Comparison of ENCODE assay signal across 33 cellular contexts in genomic region chr22:47767403-47767802, GRCh38.
"Had no signal": no experiment of that assay in that cellular context is flagged by ENCODE, and none has a peak within 500 bp of the region (broad histone marks: within the 10 kb centered on the region; RNA-seq: fewer than 3 reads in every experiment).

No MANE protein-coding gene starts in this region.

- H3K4me3 Mint-ChIP-seq: activated CD4-positive, alpha-beta memory T cell treated with anti-CD3 and anti-CD28 coated beads for 36 hours; activated CD4-positive, alpha-beta T cell treated with anti-CD3 and anti-CD28 coated beads for 36 hours; activated CD4-positive, alpha-beta T cell treated with anti-CD3 and anti-CD28 coated beads, Interleukin-2, amount 10 ng/mL, durations not matched to agents 24 days and 14 days; activated CD8-positive, alpha-beta memory T cell treated with anti-CD3 and anti-CD28 coated beads, Interleukin-2, amount 10 ng/mL, durations not matched to agents 7 days and 5 days; activated CD8-positive, alpha-beta T cell treated with anti-CD3 and anti-CD28 coated beads, Interleukin-2, amount 10 ng/mL, durations not matched to agents 7 days and 5 days; activated naive CD4-positive, alpha-beta T cell treated with anti-CD3 and anti-CD28 coated beads for 36 hours; activated naive CD4-positive, alpha-beta T cell treated with anti-CD3 and anti-CD28 coated beads, Interleukin-2, amount 50 U/mL, for 24 hours; activated naive CD8-positive, alpha-beta T cell treated with anti-CD3 and anti-CD28 coated beads for 36 hours; activated naive CD8-positive, alpha-beta T cell treated with anti-CD3 and anti-CD28 coated beads, Interleukin-2, amount 50 U/mL, for 24 hours; activated T-helper 1 cell treated with anti-CD3 and anti-CD28 coated beads, Interleukin-12 subunit alpha, Interleukin-12 subunit beta, Interleukin-2, Interleukin-4 antibody, amounts not matched to agents 30 ng/mL and 10 ng/mL and 1 ng/mL, durations not matched to agents 14 hours and 24 hours and 36 hours; brain; central memory CD8-positive, alpha-beta T cell; dendritic cell treated with granulocyte-macrophage colony-stimulating factor and Interleukin-4, amounts not matched to agents 40 ng/mL and 50 ng/mL, for 4 days; endodermal cell had no signal

- H3K9me3 ChIP-seq: adrenal gland, breast epithelium had no signal

- ATAC-seq: activated CD4-positive, alpha-beta T cell treated with anti-CD3 and anti-CD28 coated beads for 36 hours; activated CD8-positive, alpha-beta memory T cell treated with anti-CD3 and anti-CD28 coated beads, Interleukin-2, amount 10 ng/mL, durations not matched to agents 7 days and 5 days; activated CD8-positive, alpha-beta T cell treated with anti-CD3 and anti-CD28 coated beads, Interleukin-2, amount 10 ng/mL, durations not matched to agents 7 days and 5 days; activated naive CD8-positive, alpha-beta T cell treated with anti-CD3 and anti-CD28 coated beads, Interleukin-2, amount 50 U/mL, for 24 hours; gastroesophageal sphincter had no signal

- H3K4me1 ChIP-seq: adrenal gland, breast epithelium, esophagus muscularis mucosa, gastroesophageal sphincter had no signal

- H3K36me3 Mint-ChIP-seq: activated CD4-positive, alpha-beta memory T cell treated with anti-CD3 and anti-CD28 coated beads for 36 hours; activated CD8-positive, alpha-beta memory T cell treated with anti-CD3 and anti-CD28 coated beads, Interleukin-2, amount 10 ng/mL, durations not matched to agents 7 days and 5 days; activated naive CD4-positive, alpha-beta T cell treated with anti-CD3 and anti-CD28 coated beads, Interleukin-2, amount 50 U/mL, for 24 hours; activated naive CD8-positive, alpha-beta T cell treated with anti-CD3 and anti-CD28 coated beads for 36 hours; brain had no signal

- DNase-seq: activated CD4-positive, alpha-beta memory T cell treated with anti-CD3 and anti-CD28 coated beads for 36 hours; activated CD4-positive, alpha-beta T cell treated with anti-CD3 and anti-CD28 coated beads for 36 hours; activated CD4-positive, alpha-beta T cell treated with anti-CD3 and anti-CD28 coated beads, Interleukin-2, amount 10 ng/mL, durations not matched to agents 24 days and 14 days; activated CD4-positive, CD25-positive, alpha-beta regulatory T cell; activated CD4-positive, CD25-positive, alpha-beta regulatory T cell treated with anti-CD3 and anti-CD28 coated beads, Interleukin-2, amount 50 U/mL, for 72 hours; activated CD8-positive, alpha-beta memory T cell treated with anti-CD3 and anti-CD28 coated beads, Interleukin-2, amount 10 ng/mL, durations not matched to agents 7 days and 5 days; activated CD8-positive, alpha-beta memory T cell treated with anti-CD3 and anti-CD28 coated beads, Interleukin-2, amount 50 U/mL, for 4 hours; activated CD8-positive, alpha-beta T cell treated with anti-CD3 and anti-CD28 coated beads, Interleukin-2, amount 10 ng/mL, durations not matched to agents 7 days and 5 days; activated effector memory CD4-positive, alpha-beta T cell treated with anti-CD3 and anti-CD28 coated beads, Interleukin-2, amount 50 U/mL, for 16 hours; activated naive CD4-positive, alpha-beta T cell treated with anti-CD3 and anti-CD28 coated beads for 36 hours; activated naive CD8-positive, alpha-beta T cell treated with anti-CD3 and anti-CD28 coated beads for 36 hours; activated naive CD8-positive, alpha-beta T cell treated with anti-CD3 and anti-CD28 coated beads, Interleukin-2, amount 50 U/mL, for 24 hours; activated T-cell treated with anti-CD3 and anti-CD28 coated beads, Interleukin-2, amount 50 U/mL, for 1 hour; activated T-cell treated with anti-CD3 and anti-CD28 coated beads, Interleukin-2, amount 50 U/mL, for 48 hours; adrenal gland; amygdala; aorta; dorsolateral prefrontal cortex; effector memory CD4-positive, alpha-beta T cell; endodermal cell; erythroblast; foreskin melanocyte; T-helper 2 cell had no signal

- H3K9me3 Mint-ChIP-seq: activated CD4-positive, alpha-beta memory T cell treated with anti-CD3 and anti-CD28 coated beads for 36 hours; activated CD4-positive, alpha-beta T cell treated with anti-CD3 and anti-CD28 coated beads, Interleukin-2, amount 10 ng/mL, durations not matched to agents 24 days and 14 days; activated naive CD4-positive, alpha-beta T cell treated with anti-CD3 and anti-CD28 coated beads for 36 hours; activated naive CD4-positive, alpha-beta T cell treated with anti-CD3 and anti-CD28 coated beads, Interleukin-2, amount 50 U/mL, for 24 hours; activated T-helper 1 cell treated with anti-CD3 and anti-CD28 coated beads, Interleukin-12 subunit alpha, Interleukin-12 subunit beta, Interleukin-2, Interleukin-4 antibody, amounts not matched to agents 30 ng/mL and 10 ng/mL and 1 ng/mL, durations not matched to agents 14 hours and 24 hours and 36 hours; activated T-helper 2 cell treated with anti-CD3 and anti-CD28 coated beads, Interferon-gamma antibody, Interleukin-2, Interleukin-4, amounts not matched to agents 10 μg/mL and 5 μg/mL and 100 μg/mL, durations not matched to agents 14 hours and 24 hours and 36 hours; central memory CD8-positive, alpha-beta T cell; dendritic cell treated with granulocyte-macrophage colony-stimulating factor and Interleukin-4, amounts not matched to agents 40 ng/mL and 50 ng/mL, for 4 days had no signal

- H3K36me3 ChIP-seq: adrenal gland, breast epithelium, esophagus muscularis mucosa, gastroesophageal sphincter had no signal

- H3K4me3 ChIP-seq: adrenal gland, breast epithelium, coronary artery, dorsolateral prefrontal cortex, esophagus muscularis mucosa, gastroesophageal sphincter had no signal

- H3K27me3 Mint-ChIP-seq: activated CD4-positive, alpha-beta T cell treated with anti-CD3 and anti-CD28 coated beads, Interleukin-2, amount 10 ng/mL, durations not matched to agents 24 days and 14 days; dendritic cell treated with granulocyte-macrophage colony-stimulating factor and Interleukin-4, amounts not matched to agents 40 ng/mL and 50 ng/mL, for 4 days had no signal

- H3K27ac ChIP-seq: adrenal gland, breast epithelium, coronary artery, dorsolateral prefrontal cortex, esophagus muscularis mucosa, gastroesophageal sphincter had no signal

- H3K4me1 Mint-ChIP-seq: activated CD4-positive, alpha-beta T cell treated with anti-CD3 and anti-CD28 coated beads for 36 hours; activated CD4-positive, alpha-beta T cell treated with anti-CD3 and anti-CD28 coated beads, Interleukin-2, amount 10 ng/mL, durations not matched to agents 24 days and 14 days; activated CD8-positive, alpha-beta memory T cell treated with anti-CD3 and anti-CD28 coated beads, Interleukin-2, amount 10 ng/mL, durations not matched to agents 7 days and 5 days; activated naive CD4-positive, alpha-beta T cell treated with anti-CD3 and anti-CD28 coated beads, Interleukin-2, amount 50 U/mL, for 24 hours; activated naive CD8-positive, alpha-beta T cell treated with anti-CD3 and anti-CD28 coated beads for 36 hours; activated naive CD8-positive, alpha-beta T cell treated with anti-CD3 and anti-CD28 coated beads, Interleukin-2, amount 50 U/mL, for 24 hours; brain; central memory CD8-positive, alpha-beta T cell had no signal

- H3K27ac Mint-ChIP-seq: activated CD4-positive, alpha-beta memory T cell treated with anti-CD3 and anti-CD28 coated beads for 36 hours; activated CD4-positive, alpha-beta T cell treated with anti-CD3 and anti-CD28 coated beads for 36 hours; activated CD4-positive, alpha-beta T cell treated with anti-CD3 and anti-CD28 coated beads, Interleukin-2, amount 10 ng/mL, durations not matched to agents 24 days and 14 days; activated CD8-positive, alpha-beta memory T cell treated with anti-CD3 and anti-CD28 coated beads, Interleukin-2, amount 10 ng/mL, durations not matched to agents 7 days and 5 days; activated CD8-positive, alpha-beta T cell treated with anti-CD3 and anti-CD28 coated beads, Interleukin-2, amount 10 ng/mL, durations not matched to agents 7 days and 5 days; activated naive CD4-positive, alpha-beta T cell treated with anti-CD3 and anti-CD28 coated beads for 36 hours; activated naive CD4-positive, alpha-beta T cell treated with anti-CD3 and anti-CD28 coated beads, Interleukin-2, amount 50 U/mL, for 24 hours; activated naive CD8-positive, alpha-beta T cell treated with anti-CD3 and anti-CD28 coated beads for 36 hours; activated naive CD8-positive, alpha-beta T cell treated with anti-CD3 and anti-CD28 coated beads, Interleukin-2, amount 50 U/mL, for 24 hours; activated T-helper 1 cell treated with anti-CD3 and anti-CD28 coated beads, Interleukin-12 subunit alpha, Interleukin-12 subunit beta, Interleukin-2, Interleukin-4 antibody, amounts not matched to agents 30 ng/mL and 10 ng/mL and 1 ng/mL, durations not matched to agents 14 hours and 24 hours and 36 hours; activated T-helper 2 cell treated with anti-CD3 and anti-CD28 coated beads, Interferon-gamma antibody, Interleukin-2, Interleukin-4, amounts not matched to agents 10 μg/mL and 5 μg/mL and 100 μg/mL, durations not matched to agents 14 hours and 24 hours and 36 hours; brain; dendritic cell treated with granulocyte-macrophage colony-stimulating factor and Interleukin-4, amounts not matched to agents 40 ng/mL and 50 ng/mL, for 4 days; endodermal cell had no signal
